21 cellular contexts compared by ENCODE assay signal in genomic region chr17:60802377-60802776, GRCh38.
"Had no signal": no experiment of that assay in that cellular context is flagged by ENCODE, and none has a peak within 500 bp of the region (broad histone marks: within the 10 kb centered on the region; RNA-seq: fewer than 3 reads in every experiment).

No MANE protein-coding gene starts in this region.

- H3K9me3 ChIP-seq: MG63 had no signal

- H3K4me3 ChIP-seq: MG63 had no signal

- H3K27me3 ChIP-seq: MG63 had no signal

- H3K36me3 ChIP-seq: MG63 had no signal

- ATAC-seq: Panc1, PC-3 had no signal

- DNase-seq: Karpas-422, KG1, MG63, NCI-H1092, NCI-H1105 treated with DMSO at 0.1 percent for 48 hours, NCI-H1417 treated with DMSO at 0.1 percent for 48 hours, NCI-H146, NCI-H187, NCI-H2029, NCI-H2081 treated with DMSO at 0.1 percent for 48 hours, NCI-H2171, NCI-H226, NCI-H446, NCI-H510A, NCI-H524 treated with DMSO at 0.1 percent for 48 hours, NCI-H69, NCI-H774, PC-3, SHP77 had no signal

- H3K27ac ChIP-seq: RWPE1 had no signal
